15 cellular contexts compared by ENCODE assay signal in the genomic region with DNA sequence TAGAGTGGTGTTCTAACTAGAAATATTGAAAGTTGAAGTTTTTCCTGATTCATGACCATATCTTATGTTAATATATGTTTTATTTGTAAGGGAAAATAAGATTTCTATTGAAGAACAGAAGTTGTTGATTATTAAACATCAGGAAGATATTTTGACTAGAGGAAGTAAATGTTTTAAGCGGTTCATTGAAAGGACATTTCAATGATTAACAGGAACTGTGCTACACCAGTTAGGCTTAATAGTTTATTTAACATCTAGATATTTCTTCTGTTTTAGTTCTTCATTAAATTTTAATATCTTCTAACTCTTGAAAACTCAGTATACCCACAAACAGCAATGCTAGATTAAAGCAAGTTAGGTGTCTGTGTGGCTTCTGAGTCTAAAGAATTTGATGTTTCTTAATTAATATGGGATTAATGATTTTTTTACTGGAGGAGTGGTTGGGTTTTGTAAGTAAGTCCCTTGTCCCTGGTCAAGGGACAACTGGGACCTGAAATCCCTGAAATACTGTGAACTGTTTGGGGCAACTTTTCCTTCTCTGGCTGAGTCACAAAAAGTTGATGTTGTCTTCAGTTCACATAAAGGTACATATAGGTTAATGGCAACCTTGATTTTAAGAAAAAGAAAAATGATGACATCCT. TPM values are rescaled to one million over a fixed set of nuclear protein-coding genes. Genes with fewer than 3 reads are reported as not detected.
DNase-seq lines count a peak whose midpoint lies in the region; ATAC-seq, FAIRE-seq and TF ChIP-seq lines count a peak whose summit lies in the region.
"Had no signal": no experiment of that assay in that cellular context is flagged by ENCODE, and none has a peak within 500 bp of the region (broad histone marks: within the 10 kb centered on the region; RNA-seq: fewer than 3 reads in every experiment).

No MANE protein-coding gene starts in this region.

- peak; percentile 29 for ATAC-seq in GM21423 (IDR thresholded peaks at IDR 0.05; ENCODE audit: unreplicated experiment)
- ATAC-seq in stimulated activated naive CD8-positive, alpha-beta T cell treated with anti-CD3 and anti-CD28 coated beads, Interleukin-15, Interleukin-2, amounts not matched to agents 100 U/mL and 50 U/mL, for 24 hours: no peak

- H3K4me3 Mint-ChIP-seq in nephron (peak overlapping the region in 2 of 3 experiments; percentile 21 to 62), HFFc6 (no peak overlapping the region)

- peaks cover 13% of the 10 kb centered on the region for H3K4me1 Mint-ChIP-seq in nephron
- no peaks in the 10 kb centered on the region; the same call in 1 of the 2 replicates for H3K4me1 Mint-ChIP-seq in HFFc6 (ENCODE audit: low read depth)

- in situ Hi-C loops in Caki2 (cut with HindIII; ENCODE audit: low pct_unique_long_range_greater_than_20kb, low sequenced_read_pairs): no loop called here

- no peaks in the 10 kb centered on the region for H3K9me3 Mint-ChIP-seq in nephron
- no peaks in the 10 kb centered on the region for H3K9me3 Mint-ChIP-seq in HFFc6

- H3K27me3 Mint-ChIP-seq in nephron (ENCODE audit: low read depth) (peaks cover 18% of the 10 kb centered on the region), HFFc6 (ENCODE audit: insufficient read depth) (peaks cover 20% of the 10 kb centered on the region)

- H3K27ac Mint-ChIP-seq in nephron: peak overlapping the region; percentile 92 to 93 (median 92)
- H3K27ac Mint-ChIP-seq in HFFc6: no peak overlapping the region

- no peak for TF ChIP-seq CTCF in nephron (IDR thresholded peaks at IDR 0.05; ENCODE audit: unreplicated experiment in 3 of 3)
- no peak for TF ChIP-seq CTCF in HFFc6 (IDR thresholded peaks at IDR 0.05)

- DNase-seq in Caki2 (ENCODE audit: low read depth) (peak; percentile 63), frontal cortex (ENCODE audit: low spot score in 2 of 2) (no peak), cortex of kidney (lab: John Stamatoyannopoulos, UW) (no peak), HFFc6 (no peak), NCI-H748 treated with DMSO at 0.1 percent for 48 hours (lab: John Stamatoyannopoulos, UW) (no peak)
- no peak for DNase-seq in stimulated activated naive CD8-positive, alpha-beta T cell treated with anti-CD3 and anti-CD28 coated beads, Interleukin-15, Interleukin-2, amounts not matched to agents 100 U/mL and 50 U/mL, for 24 hours
- DNase-seq: COR-L47, DMS53, HCEC 1CT, NCI-H1436, NCI-H2081, NCI-H774 had no signal

- FAIRE-seq in frontal cortex (lab: Jason Lieb, UNC): peak; percentile 3

- H3K36me3 Mint-ChIP-seq in nephron (ENCODE audit: low read depth) (peaks cover 11% of the 10 kb centered on the region), HFFc6 (ENCODE audit: low read depth) (no peaks in the 10 kb centered on the region)

RNA-seq across cellular contexts. Expression of gene CYP4V2, which starts 42.9 kb away (rescaled TPM):
- 16.6 and 25.6 TPM in 2 replicates for total RNA-seq in Caki2 (2014; rRNA removed; shearing (Covaris generic); ENCODE audit: low replicate concordance)
- total RNA-seq in frontal cortex: 7.3 TPM
- 1 to 10 TPM; 4.8 to 8.4 (median 6.1) TPM for total RNA-seq in HFFc6 (2021; fragmentation: NEBNext Ultra II Directional; extraction: Animal tissue kit (Norgen Biotek cat#: 25700))

RNA-seq across cellular contexts. Expression of gene FAM149A, which starts 44.0 kb away (rescaled TPM):
- total RNA-seq in Caki2 (2014; rRNA removed; shearing (Covaris generic); ENCODE audit: low replicate concordance): 44.2 and 47.7 TPM in 2 replicates
- 31.0 TPM for total RNA-seq in frontal cortex
- total RNA-seq in HFFc6 (2021; fragmentation: NEBNext Ultra II Directional; extraction: Animal tissue kit (Norgen Biotek cat#: 25700)): not detected
- total RNA-seq: M059J had no signal

Comparison
In these comparisons a context has a peak if more than half of its experiments do, and no peak if none do; other contexts are left out.
1. RNA of gene FAM149A, which starts 44.0 kb away (total RNA-seq): 44.2 to 47.7 TPM in Caki2 and 31.0 TPM in frontal cortex (single experiment); not detected in HFFc6; every median in the first group is over 10 times any median in the second.